In the genomic region with DNA sequence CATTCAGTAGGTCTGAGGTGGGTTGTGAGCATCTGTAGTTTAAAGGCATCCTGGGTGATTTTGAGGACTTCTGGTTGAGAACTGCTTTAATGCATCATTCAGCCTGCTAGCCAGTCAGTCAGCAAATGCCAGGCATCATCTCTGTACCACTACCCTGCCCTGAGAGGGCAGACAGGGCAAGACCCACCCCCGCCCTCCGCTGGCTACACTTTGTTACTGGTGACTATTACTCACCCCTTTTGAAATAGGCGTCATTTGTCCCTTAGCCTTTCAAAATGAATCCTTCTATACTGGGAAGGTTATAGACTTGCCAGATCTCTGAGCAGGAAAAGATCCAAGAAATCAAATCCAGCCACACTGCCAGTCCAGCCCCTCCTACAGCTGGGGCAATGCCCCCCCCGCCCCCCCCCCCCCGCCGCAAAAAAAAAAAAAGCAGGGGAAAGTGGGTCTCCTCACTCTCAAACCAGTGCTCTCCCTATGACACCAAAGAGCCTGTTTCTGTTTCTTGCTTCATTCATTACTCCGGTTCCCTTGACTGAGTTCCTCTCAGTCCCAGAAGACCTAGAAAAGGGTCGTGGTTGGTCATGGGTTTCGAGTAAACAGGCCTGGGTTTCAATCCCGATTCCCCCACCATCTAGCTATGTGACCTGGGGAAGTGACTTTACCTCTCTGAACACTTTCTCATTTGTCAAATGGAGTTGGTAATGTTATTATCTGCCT, we compare ENCODE assay signal across 10 cellular contexts. TPM values are rescaled to one million over a fixed set of nuclear protein-coding genes. Genes with fewer than 3 reads are reported as not detected.
A peak's percentile ranks its signal among the peaks of the same experiment; 100 is the strongest.
DNase-seq lines count a peak whose midpoint lies in the region; ATAC-seq lines count a peak whose summit lies in the region.
"Had no signal": no experiment of that assay in that cellular context is flagged by ENCODE, and none has a peak within 500 bp of the region (broad histone marks: within the 10 kb centered on the region; RNA-seq: fewer than 3 reads in every experiment).

No MANE protein-coding gene starts in this region.

- ATAC-seq in GM18502 (IDR thresholded peaks at IDR 0.05; ENCODE audit: poor library complexity, unreplicated experiment) (peak; percentile 46), HG02610 (IDR thresholded peaks at IDR 0.05; ENCODE audit: unreplicated experiment) (no peak), GM19397 (IDR thresholded peaks at IDR 0.05; ENCODE audit: unreplicated experiment) (no peak), HG03432 (IDR thresholded peaks at IDR 0.05; ENCODE audit: unreplicated experiment) (no peak)
- peak; percentile 73 to 77 for ATAC-seq in activated T-cell treated with anti-CD3 and anti-CD28 coated beads, Interleukin-2, amount 50 U/mL, for 72 hours (replicated peaks in 1 of 2)
- ATAC-seq: naive thymus-derived CD8-positive, alpha-beta T cell had no signal

- H3K36me3 Mint-ChIP-seq in activated T-cell treated with anti-CD3 and anti-CD28 coated beads, Interleukin-2, amount 50 U/mL, for 72 hours (ENCODE audit: insufficient read depth in 2 of 2) = peaks cover 0 to 2% of the 10 kb centered on the region in 2 donors

- DNase-seq in AG08396 (ENCODE audit: low spot score) (peak; percentile 60), kidney tubule cell (ENCODE audit: low spot score) (peak; percentile 17), NCI-H1417 treated with DMSO at 0.1 percent for 48 hours (lab: John Stamatoyannopoulos, UW) (no peak)
- peak; percentile 61 to 65 for DNase-seq in activated T-cell treated with anti-CD3 and anti-CD28 coated beads, Interleukin-2, amount 50 U/mL, for 72 hours
- DNase-seq: naive thymus-derived CD8-positive, alpha-beta T cell; NCI-H446 had no signal

- H3K27ac Mint-ChIP-seq in activated T-cell treated with anti-CD3 and anti-CD28 coated beads, Interleukin-2, amount 50 U/mL, for 72 hours = peak overlapping the region; percentile 25

- H3K9me3 Mint-ChIP-seq in activated T-cell treated with anti-CD3 and anti-CD28 coated beads, Interleukin-2, amount 50 U/mL, for 72 hours = no peaks in the 10 kb centered on the region
- H3K9me3 Mint-ChIP-seq: naive thymus-derived CD8-positive, alpha-beta T cell had no signal

- H3K4me3 Mint-ChIP-seq in activated T-cell treated with anti-CD3 and anti-CD28 coated beads, Interleukin-2, amount 50 U/mL, for 72 hours = peak overlapping the region; percentile 54 to 68
- H3K4me3 Mint-ChIP-seq: naive thymus-derived CD8-positive, alpha-beta T cell had no signal

- peaks cover 50% of the 10 kb centered on the region for H3K4me1 Mint-ChIP-seq in activated T-cell treated with anti-CD3 and anti-CD28 coated beads, Interleukin-2, amount 50 U/mL, for 72 hours (ENCODE audit: low read depth)

- H3K27me3 Mint-ChIP-seq in activated T-cell treated with anti-CD3 and anti-CD28 coated beads, Interleukin-2, amount 50 U/mL, for 72 hours (ENCODE audit: low read depth) = no peaks in the 10 kb centered on the region
- H3K27me3 Mint-ChIP-seq: naive thymus-derived CD8-positive, alpha-beta T cell had no signal

RNA-seq across cellular contexts. Expression of gene SELENON, which starts 4.4 kb away (rescaled TPM):
- total RNA-seq in activated T-cell treated with anti-CD3 and anti-CD28 coated beads, Interleukin-2, amount 50 U/mL, for 72 hours = 10 to 100 TPM; 29.5 to 31.1 TPM

RNA-seq across cellular contexts. Expression of gene MTFR1L, which starts 15.3 kb away (rescaled TPM):
- 10 to 100 TPM; 34.0 to 39.1 TPM for total RNA-seq in activated T-cell treated with anti-CD3 and anti-CD28 coated beads, Interleukin-2, amount 50 U/mL, for 72 hours

RNA-seq across cellular contexts. Expression of gene AUNIP, which starts 54.9 kb away (rescaled TPM):
- total RNA-seq in activated T-cell treated with anti-CD3 and anti-CD28 coated beads, Interleukin-2, amount 50 U/mL, for 72 hours = 1 to 10 TPM; 6.9 to 9.9 TPM
- total RNA-seq: naive thymus-derived CD8-positive, alpha-beta T cell had no signal

Comparison
In these comparisons a context has a peak if more than half of its experiments do, and no peak if none do; other contexts are left out.
1. ATAC-seq: peak in GM18502 (single experiment) and activated T-cell treated with anti-CD3 and anti-CD28 coated beads, Interleukin-2, amount 50 U/mL, for 72 hours (2 of 2); none in HG02610 (single experiment), GM19397 (single experiment) and HG03432 (single experiment).